In the genomic region with DNA sequence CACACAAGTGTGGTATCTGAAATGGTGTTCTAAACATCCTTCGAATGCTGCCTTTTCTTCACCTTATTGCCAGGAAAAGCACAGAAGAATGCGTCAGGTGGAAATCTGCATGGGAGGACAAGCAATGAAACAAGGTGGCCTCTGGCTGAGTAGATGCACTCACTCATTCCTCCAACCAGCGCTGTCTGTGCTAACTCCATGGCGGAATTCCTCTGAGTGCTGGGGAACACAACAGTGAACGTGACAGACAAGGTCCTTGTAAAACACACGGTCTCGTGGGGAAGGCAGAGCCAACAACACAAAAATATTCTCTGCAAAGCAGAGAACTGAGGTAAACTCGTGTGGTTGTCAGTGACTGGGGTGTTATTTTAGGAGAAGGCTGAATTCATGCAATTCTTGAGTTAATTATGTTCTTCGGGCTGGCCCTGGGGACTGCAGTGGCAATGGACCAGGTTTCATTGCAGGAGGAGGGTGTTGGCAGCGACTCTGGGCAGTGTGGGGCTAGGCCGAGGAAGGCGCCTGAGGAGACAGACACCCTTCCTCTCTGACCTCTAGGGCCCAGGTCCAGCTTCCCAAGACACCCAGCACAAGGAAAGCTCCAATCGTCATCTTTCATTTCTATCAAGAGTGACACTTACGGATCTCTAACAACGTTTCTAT, we compare ENCODE assay signal across 16 cellular contexts.
DNase-seq lines count a peak whose midpoint lies in the region; ATAC-seq and TF ChIP-seq lines count a peak whose summit lies in the region.
"Had no signal": no experiment of that assay in that cellular context is flagged by ENCODE, and none has a peak within 500 bp of the region (broad histone marks: within the 10 kb centered on the region; RNA-seq: fewer than 3 reads in every experiment).

No MANE protein-coding gene starts in this region.

- no peak overlapping the region for H3K4me3 ChIP-seq in esophagus muscularis mucosa
- H3K4me3 ChIP-seq: PC-9 had no signal

- ATAC-seq in Right ventricle myocardium superior (ENCODE audit: poor library complexity) (peak; percentile 90), sciatic nerve (peak; percentile 75)

- TF ChIP-seq EP300 in esophagus muscularis mucosa (IDR thresholded peaks at IDR 0.05), result no peak

- no peaks in the 10 kb centered on the region for H3K27me3 ChIP-seq in esophagus muscularis mucosa
- H3K27me3 ChIP-seq: BE2C had no signal

- 90% methylated on average over 15 of the region's 15 CpGs for WGBS in esophagus muscularis mucosa

- H3K27ac ChIP-seq in esophagus muscularis mucosa (replicated peaks in 1 of 4), result no peak overlapping the region
- H3K27ac ChIP-seq: PC-9 had no signal

- peaks cover 0 to 5% (median 0%) of the 10 kb centered on the region in 4 donors for H3K4me1 ChIP-seq in esophagus muscularis mucosa
- H3K4me1 ChIP-seq: BE2C had no signal

- TF ChIP-seq POLR2A in esophagus muscularis mucosa (IDR thresholded peaks at IDR 0.05; ENCODE audit: low read depth), result no peak

- no peaks in the 10 kb centered on the region for H3K36me3 ChIP-seq in esophagus muscularis mucosa
- H3K36me3 ChIP-seq: BE2C had no signal

- intact Hi-C loops in Right ventricle myocardium superior (cut with DNase I), result no loop called here
- intact Hi-C loops in sciatic nerve (cut with DNase I), result no loop called here
- intact Hi-C loops in esophagus muscularis mucosa (cut with DNase I), result no loop called here

- no peak for TF ChIP-seq CTCF in esophagus muscularis mucosa (IDR thresholded peaks at IDR 0.05)

- DNase-seq in Right ventricle myocardium superior (peak; percentile 77), kidney tubule cell (ENCODE audit: low spot score) (peak; percentile 46), sciatic nerve (ENCODE audit: low spot score) (no peak), HuH-7 (ENCODE audit: low spot score) (no peak), SHP77 (lab: John Stamatoyannopoulos, UW) (no peak), foreskin melanocyte (no peak), esophagus muscularis mucosa (ENCODE audit: extremely low spot score) (no peak)
- DNase-seq: BE2C; CD4-positive, alpha-beta memory T cell; DMS79 treated with DMSO at 0.1 percent for 48 hours; GDM1; GOT3; KG1; NCI-H1092 treated with DMSO at 0.1 percent for 48 hours; NCI-H1694 treated with DMSO at 0.1 percent for 48 hours; PC-9 had no signal

- H3K9me3 ChIP-seq in esophagus muscularis mucosa, result no peaks in the 10 kb centered on the region
- H3K9me3 ChIP-seq: BE2C had no signal

Comparison
In these comparisons a context has a peak if more than half of its experiments do, and no peak if none do; other contexts are left out.
1. DNase-seq: peak in Right ventricle myocardium superior (single experiment) and kidney tubule cell (single experiment); none in sciatic nerve (single experiment), HuH-7 (single experiment), SHP77 (0 of 2), foreskin melanocyte (single experiment) and esophagus muscularis mucosa (single experiment).